In the genomic region with DNA sequence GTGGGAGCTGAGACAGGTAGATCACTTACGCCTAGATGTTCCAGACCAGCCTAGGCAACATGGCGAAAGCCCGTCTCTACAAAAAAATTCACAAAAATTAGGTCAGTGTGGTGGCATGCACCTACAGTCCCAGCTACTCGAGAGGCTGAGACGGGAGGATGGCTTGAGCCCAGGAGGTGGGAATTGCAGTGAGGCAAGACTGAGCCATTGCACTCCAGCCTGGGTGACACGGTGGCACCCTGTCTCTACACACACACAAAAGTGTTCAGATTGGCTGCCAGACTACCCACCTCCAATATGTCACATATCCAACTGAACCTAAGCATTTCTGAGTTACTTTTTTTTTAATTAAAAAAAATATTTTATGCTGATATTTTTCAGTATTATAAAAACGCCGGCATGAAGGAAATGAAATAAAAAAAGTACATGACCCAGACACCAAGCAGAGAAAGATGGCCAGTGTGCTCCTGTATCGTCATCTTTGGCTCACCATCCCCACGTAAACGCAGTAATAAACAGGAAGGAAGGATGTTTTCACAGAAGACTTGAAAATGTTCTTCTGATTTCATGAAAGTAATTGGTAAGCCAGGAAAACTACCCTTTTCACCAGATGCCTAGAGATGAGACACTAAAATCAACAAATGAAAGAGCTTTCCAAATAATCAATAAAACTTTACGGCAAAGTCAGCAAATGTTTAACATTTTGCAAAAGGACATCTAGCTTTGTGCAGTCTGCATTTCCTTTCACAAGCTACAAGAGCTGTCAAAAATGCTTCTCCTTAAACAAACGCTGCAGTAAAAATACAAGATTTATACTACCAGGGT, we compare ENCODE assay signal across 19 cellular contexts. TPM values are rescaled to one million over a fixed set of nuclear protein-coding genes. Genes with fewer than 3 reads are reported as not detected.
DNase-seq lines count a peak whose midpoint lies in the region; ATAC-seq and TF ChIP-seq lines count a peak whose summit lies in the region.
"Had no signal": no experiment of that assay in that cellular context is flagged by ENCODE, and none has a peak within 500 bp of the region (broad histone marks: within the 10 kb centered on the region; RNA-seq: fewer than 3 reads in every experiment).

No MANE protein-coding gene starts in this region.

- no peak overlapping the region for H3K9ac ChIP-seq in liver (ENCODE audit: low read depth in 1 of 2, low read length in 2 of 2)

- in situ Hi-C loops in ACHN (cut with HindIII; ENCODE audit: low pct_ligation_motif_present, low pct_unique_long_range_greater_than_20kb, low sequenced_read_pairs): no loop called here

- H3K27me3 ChIP-seq in liver (ENCODE audit: control insufficient read depth in 4 of 4, insufficient read depth in 4 of 4, low read length in 3 of 4) (no peaks in the 10 kb centered on the region), spleen (replicated peaks in 1 of 7) (no peaks in the 10 kb centered on the region), left lung (no peaks in the 10 kb centered on the region)

- H3K9me3 ChIP-seq in HEK293 (ENCODE audit: control insufficient read depth, insufficient read depth, low read depth, low read length): no peaks in the 10 kb centered on the region
- no peaks in the 10 kb centered on the region for H3K9me3 ChIP-seq in liver (ENCODE audit: control insufficient read depth in 4 of 4, low read length in 3 of 4)
- H3K9me3 ChIP-seq in spleen: no peaks in the 10 kb centered on the region
- H3K9me3 ChIP-seq in left lung: no peaks in the 10 kb centered on the region

- H3K4me3 ChIP-seq in HEK293 (ENCODE audit: low read depth, low read length) (no peak overlapping the region), choroid plexus epithelial cell (ENCODE audit: low read depth, low read length) (no peak overlapping the region), liver (ENCODE audit: low read depth in 1 of 3, low read length in 3 of 3) (peak overlapping the region in 1 of 3 donors; percentile 23), spleen (no peak overlapping the region), left lung (no peak overlapping the region)

- intact Hi-C loops in spleen (cut with DNase I; ENCODE audit: low total_unique reads) (no loop called here), left lung (cut with DNase I) (no loop called here)

- TF ChIP-seq POLR2A in spleen (IDR thresholded peaks at IDR 0.05): no peak

- H3K36me3 ChIP-seq in HEK293 (ENCODE audit: control insufficient read depth in 2 of 2, insufficient read depth in 1 of 2, low read length in 2 of 2) (no peaks in the 10 kb centered on the region; a peak in 1 of 3 replicates), liver (ENCODE audit: control insufficient read depth in 4 of 4, insufficient read depth in 3 of 4, low read depth in 1 of 4, low read length in 3 of 4) (no peaks in the 10 kb centered on the region), spleen (no peaks in the 10 kb centered on the region), left lung (no peaks in the 10 kb centered on the region)

- H3K4me1 ChIP-seq in HEK293 (ENCODE audit: control insufficient read depth, insufficient read depth, low read length) (peaks cover 27% of the 10 kb centered on the region), liver (ENCODE audit: control insufficient read depth in 4 of 4, insufficient read depth in 4 of 4, low read length in 3 of 4) (peaks cover 15 to 41% (median 31%) of the 10 kb centered on the region in 4 donors), spleen (peaks cover 4 to 40% (median 20%) of the 10 kb centered on the region in 6 donors), left lung (peaks cover 0 to 14% of the 10 kb centered on the region in 2 donors)

- 37% methylated on average over 13 of the region's 13 CpGs for WGBS in liver
- WGBS in spleen, 5 donors: 76 to 80% (median 79%) methylated on average over 13 of the region's 13 CpGs

- H3K27ac ChIP-seq in HEK293 (ENCODE audit: extremely low read depth, low read depth, low read length): peak overlapping the region; percentile 51; the same call in 1 of the 2 replicates
- H3K27ac ChIP-seq in liver (ENCODE audit: low read depth in 1 of 2, low read length in 2 of 2): peak overlapping the region; percentile 42 to 57
- H3K27ac ChIP-seq in spleen: no peak overlapping the region
- H3K27ac ChIP-seq in left lung: no peak overlapping the region

- DNase-seq in choroid plexus epithelial cell (ENCODE audit: low read depth): peak; percentile 42
- DNase-seq in spleen: peak; percentile 33
- DNase-seq in left lung: no peak
- no peak for DNase-seq in ACHN
- no peak for DNase-seq in T-helper 9 cell
- DNase-seq: activated CD4-positive, CD25-positive, alpha-beta regulatory T cell; effector memory CD4-positive, alpha-beta T cell; foreskin melanocyte; NCI-H774; T-helper 1 cell had no signal

- CTCF ChIA-PET in HEK293 (lab: Yijun Ruan, JAX): interaction anchor here (0.7 to 1.2 kb wide), 2 partner anchors 33 to 74 kb away, joined by 3 to 6 read pairs; no protein-coding TSS in a partner anchor

- POLR2A ChIA-PET in HEK293 (lab: Yijun Ruan, JAX): no interaction called here

- TF ChIP-seq RAD21 in liver (IDR thresholded peaks at IDR 0.05): peak in 1 of 2 donors; percentile 17

- TF ChIP-seq CTCF in HEK293 (tag by site-specific recombination; IDR thresholded peaks at IDR 0.05) (no peak), choroid plexus epithelial cell (conservative IDR thresholded peaks at IDR 0.05; ENCODE audit: low read depth, low read length) (no peak), liver (IDR thresholded peaks at IDR 0.05; ENCODE audit: low read depth, low read length, missing input control) (no peak), spleen (IDR thresholded peaks at IDR 0.05 in 8 of 11, conservative IDR thresholded peaks at IDR 0.05 in 3 of 11) (no peak), left lung (IDR thresholded peaks at IDR 0.05) (no peak)

- ATAC-seq in left lung (no peak), GM18867 (IDR thresholded peaks at IDR 0.05; ENCODE audit: unreplicated experiment) (no peak)
- ATAC-seq: activated T-helper 17 cell treated with anti-CD3 and anti-CD28 coated beads, Interleukin-2, amount 50 U/mL, for 72 hours had no signal

TF ChIP-seq in HEK293, 187 proteins besides CTCF, POLR2A, EP300 and RAD21 (continues in another document):
- TF ChIP-seq KLF16 (tag by site-specific recombination; IDR thresholded peaks at IDR 0.05): no peak
- TF ChIP-seq ZNF621 (tag by site-specific recombination; IDR thresholded peaks at IDR 0.05): no peak
- TF ChIP-seq HOXA7 (CRISPR knock-in tag; IDR thresholded peaks at IDR 0.05; ENCODE audit: borderline replicate concordance): no peak
- TF ChIP-seq, protein P1, sequence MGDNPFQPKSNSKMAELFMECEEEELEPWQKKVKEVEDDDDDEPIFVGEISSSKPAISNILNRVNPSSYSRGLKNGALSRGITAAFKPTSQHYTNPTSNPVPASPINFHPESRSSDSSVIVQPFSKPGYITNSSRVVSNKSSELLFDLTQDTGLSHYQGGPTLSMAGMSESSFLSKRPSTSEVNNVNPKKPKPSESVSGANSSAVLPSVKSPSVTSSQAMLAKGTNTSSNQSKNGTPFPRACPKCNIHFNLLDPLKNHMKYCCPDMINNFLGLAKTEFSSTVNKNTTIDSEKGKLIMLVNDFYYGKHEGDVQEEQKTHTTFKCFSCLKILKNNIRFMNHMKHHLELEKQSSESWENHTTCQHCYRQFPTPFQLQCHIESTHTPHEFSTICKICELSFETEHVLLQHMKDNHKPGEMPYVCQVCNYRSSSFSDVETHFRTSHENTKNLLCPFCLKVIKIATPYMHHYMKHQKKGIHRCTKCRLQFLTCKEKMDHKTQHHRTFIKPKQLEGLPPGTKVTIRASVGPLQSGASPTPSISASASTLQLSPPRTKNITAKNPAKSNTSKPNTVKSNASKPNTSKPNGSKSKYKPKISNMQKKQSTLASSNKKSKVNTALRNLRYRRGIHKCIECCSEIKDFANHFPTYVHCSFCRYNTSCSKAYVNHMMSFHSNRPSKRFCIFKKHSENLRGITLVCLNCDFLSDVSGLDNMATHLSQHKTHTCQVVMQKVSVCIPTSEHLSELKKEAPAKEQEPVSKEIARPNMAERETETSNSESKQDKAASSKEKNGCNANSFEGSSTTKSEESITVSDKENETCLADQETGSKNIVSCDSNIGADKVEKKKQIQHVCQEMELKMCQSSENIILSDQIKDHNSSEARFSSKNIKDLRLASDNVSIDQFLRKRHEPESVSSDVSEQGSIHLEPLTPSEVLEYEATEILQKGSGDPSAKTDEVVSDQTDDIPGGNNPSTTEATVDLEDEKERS (tag by site-specific recombination; IDR thresholded peaks at IDR 0.05): no peak

TF ChIP-seq in liver, 16 proteins besides CTCF, POLR2A, EP300 and RAD21:
- TF ChIP-seq HNF4A (conservative IDR thresholded peaks at IDR 0.05) (peak in 1 of 2 donors; percentile 13), SP1 (IDR thresholded peaks at IDR 0.05) (peak; percentile 8), JUND (IDR thresholded peaks at IDR 0.05) (no peak), TAF1 (conservative IDR thresholded peaks at IDR 0.05) (peak; percentile 13), NR2F2 (IDR thresholded peaks at IDR 0.05) (no peak)

RNA-seq across cellular contexts. Expression of a gene that starts 26.4 kb away (rescaled TPM):
- total RNA-seq in liver (10 to 100 TPM; 35.2 to 78.7 TPM), spleen (10 to 100 TPM; 40.2 to 94.5 (median 79.6) TPM), left lung (10 to 100 TPM; 79.8 to 79.9 TPM)
- polyA plus RNA-seq in liver (10 to 100 TPM in 1 of 2 donors, 1 to 10 TPM in 1; 4.1 to 24.3 TPM), spleen (10 to 100 TPM in 2 of 3 donors, 1 to 10 TPM in 1; 6.4 to 22.6 (median 10.1) TPM)

RNA-seq across cellular contexts. Expression of a gene that starts 53.1 kb away (rescaled TPM):
- total RNA-seq in liver (under 1 TPM in 1 of 2 donors, not detected in 1; 0.47 TPM), spleen (not detected), left lung (not detected)
- polyA plus RNA-seq in liver (under 1 TPM in 1 of 2 donors, not detected in 1; 0.53 TPM), spleen (under 1 TPM in 2 of 3 donors, not detected in 1; 0.52 to 0.55 TPM)
- total RNA-seq: activated T-helper 17 cell treated with anti-CD3 and anti-CD28 coated beads, Interleukin-2, amount 50 U/mL, for 72 hours; cardiac septum; lower leg skin; natural killer cell treated with Interleukin-12 subunit alpha and Interleukin-12 subunit beta and Interleukin-15 and Interleukin-18, amount 100 ng/mL, for 72 hours had no signal
- polyA plus RNA-seq: BJ, IgD-negative memory B cell had no signal

Comparison
In these comparisons a context has a peak if more than half of its experiments do, and no peak if none do; other contexts are left out.
1. H3K27ac ChIP-seq: peak in HEK293 (single experiment) and liver (2 of 2); none in spleen (0 of 8) and left lung (0 of 2).
2. DNase-seq: peak in choroid plexus epithelial cell (single experiment) and spleen (single experiment); none in left lung (0 of 2), ACHN (single experiment) and T-helper 9 cell (single experiment).